Comparison of ENCODE assay signal across 12 cellular contexts in genomic region chr17:65547253-65547670, GRCh38. TPM values are rescaled to one million over a fixed set of nuclear protein-coding genes. Genes with fewer than 3 reads are reported as not detected.
A peak's percentile ranks its signal among the peaks of the same experiment; 100 is the strongest.
DNase-seq lines count a peak whose midpoint lies in the region; ATAC-seq, FAIRE-seq and TF ChIP-seq lines count a peak whose summit lies in the region.
"Had no signal": no experiment of that assay in that cellular context is flagged by ENCODE, and none has a peak within 500 bp of the region (broad histone marks: within the 10 kb centered on the region; RNA-seq: fewer than 3 reads in every experiment).

No MANE protein-coding gene starts in this region.

- H3K36me3 Mint-ChIP-seq in activated CD8-positive, alpha-beta memory T cell treated with anti-CD3 and anti-CD28 coated beads, Interleukin-2, amount 10 ng/mL, durations not matched to agents 7 days and 5 days = no peaks in the 10 kb centered on the region

- H3K9ac ChIP-seq in HCT116 (ENCODE audit: low read length) (no peak overlapping the region), K562 (ENCODE audit: insufficient read depth in 1 of 2, low read depth in 2 of 2, low read length in 2 of 2) (no peak overlapping the region)
- H3K9ac ChIP-seq: parathyroid adenoma had no signal

- TF ChIP-seq POLR2A in HCT116 (IDR thresholded peaks at IDR 0.05; ENCODE audit: borderline replicate concordance, extremely low read depth, insufficient read depth, insufficient read length) (no peak), K562 (conservative IDR thresholded peaks at IDR 0.05) (no peak), sigmoid colon (IDR thresholded peaks at IDR 0.05) (no peak)

- ATAC-seq in HCT116 (no peak), K562 (no peak), GM19395 (IDR thresholded peaks at IDR 0.05; ENCODE audit: unreplicated experiment) (no peak)
- no peak for ATAC-seq in activated CD8-positive, alpha-beta memory T cell treated with anti-CD3 and anti-CD28 coated beads, Interleukin-2, amount 10 ng/mL, durations not matched to agents 7 days and 5 days

- RAD21 ChIA-PET in HCT116 (lab: Charles Lee; ENCODE audit: low non-redundant PET in 1 of 2, low total read pairs in 2 of 2, uncharacterized antibody in 2 of 2, unreplicated experiment in 2 of 2) = no interaction called here

- no peaks in the 10 kb centered on the region for H3K4me1 Mint-ChIP-seq in activated CD8-positive, alpha-beta memory T cell treated with anti-CD3 and anti-CD28 coated beads, Interleukin-2, amount 10 ng/mL, durations not matched to agents 7 days and 5 days

- intact Hi-C loops in HCT116 (cut with micrococcal nuclease) (no loop called here), K562 (cut with micrococcal nuclease) (no loop called here), sigmoid colon (cut with DNase I) (no loop called here)

- H3K79me2 ChIP-seq in HCT116 (ENCODE audit: insufficient read depth, low read length) = peaks cover 29% of the 10 kb centered on the region
- no peaks in the 10 kb centered on the region for H3K79me2 ChIP-seq in K562 (ENCODE audit: control insufficient read depth, insufficient read depth, low read length)

- no peak overlapping the region for H3K27ac Mint-ChIP-seq in activated CD8-positive, alpha-beta memory T cell treated with anti-CD3 and anti-CD28 coated beads, Interleukin-2, amount 10 ng/mL, durations not matched to agents 7 days and 5 days
- H3K27ac Mint-ChIP-seq: T-helper 1 cell treated with Interleukin-12 subunit alpha and Interleukin-12 subunit beta and Interleukin-4 antibody, amounts not matched to agents 30 μg/mL and 1 μg/mL, for 36 hours had no signal

- H3K27ac ChIP-seq in HCT116 (ENCODE audit: low read depth, low read length) (0 out of 2 replicates have a peak overlapping the region, but pooled peaks have one; percentile 7), K562 (ENCODE audit: extremely low read depth, low read depth, low read length) (no peak overlapping the region), layer of hippocampus (ENCODE audit: low read depth, low read length) (peak overlapping the region; percentile 8), sigmoid colon (peak overlapping the region; percentile 19 to 79 (median 66))
- H3K27ac ChIP-seq: parathyroid adenoma had no signal

- H3K9me2 ChIP-seq in HCT116 (ENCODE audit: insufficient read depth) = no peaks in the 10 kb centered on the region

- H3K4me3 Mint-ChIP-seq in activated CD8-positive, alpha-beta memory T cell treated with anti-CD3 and anti-CD28 coated beads, Interleukin-2, amount 10 ng/mL, durations not matched to agents 7 days and 5 days = no peak overlapping the region
- H3K4me3 Mint-ChIP-seq: T-helper 1 cell treated with Interleukin-12 subunit alpha and Interleukin-12 subunit beta and Interleukin-4 antibody, amounts not matched to agents 30 μg/mL and 1 μg/mL, for 36 hours had no signal

- in situ Hi-C loops in K562 (cut with MboI) = no loop called here

- peaks cover 7% of the 10 kb centered on the region for H3K27me3 Mint-ChIP-seq in activated CD8-positive, alpha-beta memory T cell treated with anti-CD3 and anti-CD28 coated beads, Interleukin-2, amount 10 ng/mL, durations not matched to agents 7 days and 5 days

- H3K36me3 ChIP-seq in HCT116 (ENCODE audit: control insufficient read depth in 1 of 2, insufficient read depth in 2 of 2, low read length in 2 of 2) (peaks cover 0 to 34% of the 10 kb centered on the region in 2 experiments; a peak in 2 of 4 replicates), K562 (ENCODE audit: control insufficient read depth, insufficient read depth, low read length) (no peaks in the 10 kb centered on the region), sigmoid colon (peaks cover 0 to 13% (median 0%) of the 10 kb centered on the region in 4 donors)

- H3K9me3 ChIP-seq in HCT116 (ENCODE audit: control insufficient read depth in 1 of 2, insufficient read depth in 1 of 2, low read depth in 1 of 2, low read length in 2 of 2) (no peaks in the 10 kb centered on the region), K562 (replicated peaks; ENCODE audit: control insufficient read depth, insufficient read depth, low read depth, low read length) (no peaks in the 10 kb centered on the region), sigmoid colon (no peaks in the 10 kb centered on the region)

- TF ChIP-seq CTCF in HCT116 (IDR thresholded peaks at IDR 0.05 in 2 of 3, conservative IDR thresholded peaks at IDR 0.05 in 1 of 3; ENCODE audit: borderline replicate concordance in 1 of 3, insufficient read depth in 1 of 3, low read depth in 2 of 3, low read length in 2 of 3) = no peak
- TF ChIP-seq CTCF in K562 (IDR thresholded peaks at IDR 0.05 in 2 of 3, conservative IDR thresholded peaks at IDR 0.05 in 1 of 3; ENCODE audit: insufficient read depth in 2 of 3, low read depth in 1 of 3, low read length in 3 of 3) = no peak
- no peak for TF ChIP-seq CTCF in sigmoid colon (IDR thresholded peaks at IDR 0.05)
- TF ChIP-seq CTCF in D721Med (IDR thresholded peaks at IDR 0.05; ENCODE audit: insufficient read depth, missing control alignments) = no peak

- H3K9me3 Mint-ChIP-seq in activated CD8-positive, alpha-beta memory T cell treated with anti-CD3 and anti-CD28 coated beads, Interleukin-2, amount 10 ng/mL, durations not matched to agents 7 days and 5 days (ENCODE audit: low read depth) = no peaks in the 10 kb centered on the region
- H3K9me3 Mint-ChIP-seq: T-helper 1 cell treated with Interleukin-12 subunit alpha and Interleukin-12 subunit beta and Interleukin-4 antibody, amounts not matched to agents 30 μg/mL and 1 μg/mL, for 36 hours had no signal

- peaks cover 18 to 25% of the 10 kb centered on the region in 2 experiments; a peak in 3 of 4 replicates for H3K4me1 ChIP-seq in HCT116 (ENCODE audit: control insufficient read depth in 1 of 2, insufficient read depth in 2 of 2, low read length in 2 of 2)
- no peaks in the 10 kb centered on the region; a peak in 2 of 5 replicates for H3K4me1 ChIP-seq in K562 (replicated peaks in 1 of 2; ENCODE audit: control insufficient read depth in 2 of 2, insufficient read depth in 2 of 2, low read length in 2 of 2)
- H3K4me1 ChIP-seq in sigmoid colon = peaks cover 0 to 59% (median 50%) of the 10 kb centered on the region in 4 donors

- FAIRE-seq in K562 (lab: Jason Lieb, UNC) (no peak), D721Med (lab: Jason Lieb, UNC) (no peak)
- FAIRE-seq: islet of Langerhans had no signal

- TF ChIP-seq EP300 in K562 (IDR thresholded peaks at IDR 0.05; ENCODE audit: low read length) (no peak), sigmoid colon (IDR thresholded peaks at IDR 0.05) (peak in 1 of 4 donors; percentile 38)

- H3K4me2 ChIP-seq in HCT116 (ENCODE audit: low read length) (no peak overlapping the region), K562 (ENCODE audit: insufficient read depth, low read length) (no peak overlapping the region)

- no peak for TF ChIP-seq RAD21 in HCT116 (IDR thresholded peaks at IDR 0.05; ENCODE audit: low read depth)
- no peak for TF ChIP-seq RAD21 in K562 (CRISPR knock-in tag; conservative IDR thresholded peaks at IDR 0.05 in 1 of 2, IDR thresholded peaks at IDR 0.05 in 1 of 2)

- POLR2A ChIA-PET in HCT116 (lab: Charles Lee) = no interaction called here
- POLR2A ChIA-PET in K562 (lab: Yijun Ruan, JAX) = no interaction called here

- DNase-seq in HCT116 (ENCODE audit: low read depth, low spot score) (no peak), K562 (ENCODE audit: extremely low read depth in 1 of 4, low spot score in 3 of 4) (no peak), sigmoid colon (peak; percentile 80), ecto neural progenitor cell (ENCODE audit: low spot score) (no peak), D721Med (ENCODE audit: insufficient read length, low spot score) (no peak)
- DNase-seq in activated CD8-positive, alpha-beta memory T cell treated with anti-CD3 and anti-CD28 coated beads, Interleukin-2, amount 10 ng/mL, durations not matched to agents 7 days and 5 days = no peak
- DNase-seq: H7 had no signal

- H3K4me3 ChIP-seq in HCT116 (replicated peaks in 1 of 2; ENCODE audit: low read depth in 1 of 2, low read length in 2 of 2) (no peak overlapping the region), K562 (no peak overlapping the region), sigmoid colon (no peak overlapping the region)

- H3K9me1 ChIP-seq in K562 (ENCODE audit: control insufficient read depth, insufficient read depth, low read length) = no peaks in the 10 kb centered on the region

- no peaks in the 10 kb centered on the region for H3K27me3 ChIP-seq in HCT116 (ENCODE audit: insufficient read depth, low read length)
- no peaks in the 10 kb centered on the region; a peak in 1 of 5 replicates for H3K27me3 ChIP-seq in K562 (ENCODE audit: control insufficient read depth in 2 of 2, insufficient read depth in 2 of 2, low read length in 2 of 2)
- no peaks in the 10 kb centered on the region for H3K27me3 ChIP-seq in layer of hippocampus (ENCODE audit: control insufficient read depth, insufficient read depth, low read length)
- no peaks in the 10 kb centered on the region for H3K27me3 ChIP-seq in sigmoid colon

- CTCF ChIA-PET in HCT116 (lab: Charles Lee) (no interaction called here), K562 (lab: Yijun Ruan, JAX; ENCODE audit: low intra/inter-chr PET ratio) (no interaction called here)
- CTCF ChIA-PET in activated CD8-positive, alpha-beta memory T cell treated with anti-CD3 and anti-CD28 coated beads, Interleukin-2, amount 10 ng/mL, durations not matched to agents 7 days and 5 days (lab: Charles Lee) = no interaction called here

- BruUV-seq in HCT116 (replicated peaks; lab: Mats Ljungman, UMichigan) (no TSS peak), K562 (replicated peaks; lab: Mats Ljungman, UMichigan) (no TSS peak)

- WGBS in K562 (ENCODE audit: insufficient coverage, low coverage, missing lambda C conversion rate) = 16% methylated on average over 5 of the region's 5 CpGs
- WGBS in sigmoid colon, 2 donors = 17 to 57% methylated on average over 5 of the region's 5 CpGs

- H4K20me1 ChIP-seq in HCT116 (ENCODE audit: insufficient read depth) (no peaks in the 10 kb centered on the region), K562 (replicated peaks; ENCODE audit: control insufficient read depth, insufficient read depth, low read length) (no peaks in the 10 kb centered on the region)

- H2AFZ ChIP-seq in HCT116 (ENCODE audit: low read depth, low read length, poor library complexity, severe bottlenecking) = no peak overlapping the region
- H2AFZ ChIP-seq in K562 (ENCODE audit: low read depth, low read length) = no peak overlapping the region
- H2AFZ ChIP-seq: parathyroid adenoma had no signal

RNA-seq across cellular contexts. Expression of gene AXIN2, which starts 14.2 kb away (rescaled TPM):
- total RNA-seq in HCT116 (2021; ENCODE audit: unreplicated experiment) (7.1 TPM), K562 (2014; rRNA removed) (2.3 and 3.3 TPM in 2 replicates), K562 (2014; rRNA removed; fragmentation: Illumina TruSeq; extraction: Trizol) (1.1 and 1.5 TPM in 2 replicates), K562 (2015; rRNA removed; fragmentation: Illumina TruSeq; extraction: Trizol) (1.4 and 1.8 TPM in 2 replicates), K562 (2021) (2.4 and 2.8 TPM in 2 replicates), sigmoid colon (10 to 100 TPM in 2 of 4 donors, 1 to 10 TPM in 2; 9.1 to 16.1 (median 12.5) TPM)
- polyA plus RNA-seq in HCT116 (2012) = 1.5 and 1.7 TPM in 2 replicates
- 6.0 and 8.2 TPM in 2 replicates for total RNA-seq in K562 (2011; cell fraction: chromatin; rRNA removed; ENCODE audit: low replicate concordance)
- total RNA-seq in K562 (2011; cell fraction: nucleolus; rRNA removed) = 5.2 and 5.7 TPM in 2 replicates
- total RNA-seq in K562 (2011; cell fraction: nucleoplasm; rRNA removed) = 2.6 and 3.2 TPM in 2 replicates
- polyA plus RNA-seq in K562 (2011; rRNA removed) (0.54 and 1.1 TPM in 2 replicates), K562 (2014; fragmentation: Illumina TruSeq; extraction: Trizol) (1.2 and 1.7 TPM in 2 replicates), K562 (2014; fragmentation: Nextera tagmentation; extraction: Ambion mirVana) (under 1 TPM; 0.21 to 0.31 TPM), K562 (2014; rRNA removed) (1.2 and 1.6 TPM in 2 replicates), sigmoid colon (10 to 100 TPM in 1 of 3 donors, 1 to 10 TPM in 2; 6.0 to 11.8 (median 9.0) TPM)
- 0.32 and 1.3 TPM in 2 replicates for polyA plus RNA-seq in K562 (2011; cell fraction: cytosol; rRNA removed)
- 1.2 and 4.5 TPM in 2 replicates for polyA plus RNA-seq in K562 (2011; cell fraction: nucleus; rRNA removed)
- 1.3 and 1.4 TPM in 2 replicates for polyA plus RNA-seq in K562 (2012)
- polyA minus RNA-seq in K562 (2011; rRNA and poly(A)+ RNA removed) = 1.5 and 1.9 TPM in 2 replicates
- polyA minus RNA-seq in K562 (2011; cell fraction: cytosol; rRNA and poly(A)+ RNA removed) = 0.57 TPM in 1 of 2 replicates, not detected in the other
- 2.2 and 3.9 TPM in 2 replicates for polyA minus RNA-seq in K562 (2011; cell fraction: nucleus; rRNA and poly(A)+ RNA removed)
- under 1 TPM; 0.61 to 0.75 TPM for total RNA-seq in activated CD8-positive, alpha-beta memory T cell treated with anti-CD3 and anti-CD28 coated beads, Interleukin-2, amount 10 ng/mL, durations not matched to agents 7 days and 5 days
